8 cellular contexts compared by ENCODE assay signal in genomic region chr7:102044984-102045673, GRCh38.
DNase-seq lines count a peak whose midpoint lies in the region; ATAC-seq and TF ChIP-seq lines count a peak whose summit lies in the region.

No MANE protein-coding gene starts in this region.

- H3K36me3 ChIP-seq in ovary, result no peaks in the 10 kb centered on the region

- H3K4me3 Mint-ChIP-seq in endothelial cell (ENCODE audit: unreplicated experiment), result no peak overlapping the region

- H3K4me3 ChIP-seq in ovary, result peak overlapping the region; percentile 25

- 7 to 9% (median 8%) methylated on average over 29 of the region's 29 CpGs for WGBS in ovary, 3 donors

- H3K4me1 Mint-ChIP-seq in endothelial cell (ENCODE audit: unreplicated experiment), result peaks cover 2% of the 10 kb centered on the region

- TF ChIP-seq POLR2A in ovary (IDR thresholded peaks at IDR 0.05), result no peak

- no peaks in the 10 kb centered on the region for H3K9me3 ChIP-seq in ovary

- H3K9me3 Mint-ChIP-seq in endothelial cell (ENCODE audit: unreplicated experiment), result no peaks in the 10 kb centered on the region

- H3K27me3 ChIP-seq in ovary, result no peaks in the 10 kb centered on the region

- H3K27ac ChIP-seq in ovary, result no peak overlapping the region

- peaks cover 11% of the 10 kb centered on the region for H3K4me1 ChIP-seq in ovary (ENCODE audit: insufficient read depth)

- no peak for ATAC-seq in GM21367 (IDR thresholded peaks at IDR 0.05; ENCODE audit: unreplicated experiment)
- no peak for ATAC-seq in HG02588 (IDR thresholded peaks at IDR 0.05; ENCODE audit: unreplicated experiment)

- H3K27ac Mint-ChIP-seq in endothelial cell (ENCODE audit: unreplicated experiment), result no peak overlapping the region

- TF ChIP-seq EP300 in ovary (IDR thresholded peaks at IDR 0.05), result no peak

- peak; percentile 53 for DNase-seq in GF-D8 (lab: John Stamatoyannopoulos, UW)
- peak; percentile 16 to 68 for DNase-seq in NCI-H524 (lab: John Stamatoyannopoulos, UW)
- peak; percentile 93 for DNase-seq in fibroblast of gingiva (ENCODE audit: low read depth)
- DNase-seq in ovary, result peak; percentile 47 to 80 (median 68)
- DNase-seq in activated T-cell treated with anti-CD3 and anti-CD28 coated beads, Interleukin-2, amount 50 U/mL, for 1 hour, result no peak
- DNase-seq in endothelial cell (ENCODE audit: low spot score), result no peak

- intact Hi-C loops in ovary (cut with DNase I), result loop anchor here in 1 of 4 donors (5.0 kb wide), 1 partner anchor 218 kb away; no protein-coding TSS in a partner anchor

- peaks cover 2% of the 10 kb centered on the region for H3K27me3 Mint-ChIP-seq in endothelial cell (ENCODE audit: unreplicated experiment)

- peaks cover 1% of the 10 kb centered on the region for H3K36me3 Mint-ChIP-seq in endothelial cell (ENCODE audit: low read depth, unreplicated experiment)

- TF ChIP-seq CTCF in ovary (IDR thresholded peaks at IDR 0.05), result no peak
- no peak for TF ChIP-seq CTCF in endothelial cell (IDR thresholded peaks at IDR 0.05; ENCODE audit: unreplicated experiment)

Comparison
In these comparisons a context has a peak if more than half of its experiments do, and no peak if none do; other contexts are left out.
1. DNase-seq: peak in GF-D8 (single experiment), NCI-H524 (2 of 2), fibroblast of gingiva (single experiment) and ovary (5 of 5); none in activated T-cell treated with anti-CD3 and anti-CD28 coated beads, Interleukin-2, amount 50 U/mL, for 1 hour (single experiment) and endothelial cell (single experiment).